20 cellular contexts compared by ENCODE assay signal in the genomic region with DNA sequence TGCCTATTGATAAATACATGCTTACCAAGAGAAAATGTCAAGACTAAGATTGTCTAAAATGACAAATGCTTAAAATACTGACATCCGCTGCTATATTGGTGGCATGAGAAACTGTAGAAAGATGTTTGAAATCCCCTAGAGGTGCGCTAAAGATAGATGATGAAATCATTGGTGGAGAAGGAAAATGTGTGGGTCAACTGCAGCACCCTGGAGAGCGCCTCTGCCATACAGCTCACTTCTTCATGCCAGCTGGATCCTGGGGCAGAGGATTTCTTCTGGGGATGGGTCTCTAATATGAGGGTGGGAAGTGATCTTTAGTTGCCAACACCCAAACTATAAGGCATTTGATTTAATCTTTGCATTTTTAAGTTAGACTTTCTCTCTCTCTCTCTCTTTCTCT.
A peak's percentile ranks its signal among the peaks of the same experiment; 100 is the strongest.
DNase-seq lines count a peak whose midpoint lies in the region; ATAC-seq, FAIRE-seq and TF ChIP-seq lines count a peak whose summit lies in the region.
"Had no signal": no experiment of that assay in that cellular context is flagged by ENCODE, and none has a peak within 500 bp of the region (broad histone marks: within the 10 kb centered on the region; RNA-seq: fewer than 3 reads in every experiment).

No MANE protein-coding gene starts in this region.

- H3K36me3 ChIP-seq in liver (ENCODE audit: control insufficient read depth in 4 of 4, insufficient read depth in 3 of 4, low read depth in 1 of 4, low read length in 3 of 4) (no peaks in the 10 kb centered on the region), kidney (ENCODE audit: control insufficient read depth in 1 of 2, insufficient read depth in 2 of 2, low read length in 2 of 2) (no peaks in the 10 kb centered on the region)
- H3K36me3 ChIP-seq: esophagus muscularis mucosa, ovary had no signal

- FAIRE-seq in H54 (lab: Jason Lieb, UNC) (no peak), kidney (lab: Jason Lieb, UNC) (no peak)
- FAIRE-seq: GM18507 had no signal

- H3K27ac Mint-ChIP-seq in T-helper 2 cell treated with Interferon-gamma antibody and Interleukin-4, amounts not matched to agents 5 μg/mL and 100 μg/mL, for 36 hours, result no peak overlapping the region
- no peak overlapping the region for H3K27ac Mint-ChIP-seq in activated CD8-positive, alpha-beta T cell treated with anti-CD3 and anti-CD28 coated beads, Interleukin-2, amount 10 ng/mL, durations not matched to agents 7 days and 5 days
- H3K27ac Mint-ChIP-seq: activated CD4-positive, alpha-beta memory T cell treated with anti-CD3 and anti-CD28 coated beads, Interleukin-2, amount 10 ng/mL, durations not matched to agents 7 days and 5 days; activated naive CD8-positive, alpha-beta T cell treated with anti-CD3 and anti-CD28 coated beads for 36 hours; immature natural killer cell had no signal

- TF ChIP-seq POLR2A in H54 (IDR thresholded peaks at IDR 0.05; ENCODE audit: low read depth, low read length), result no peak

- WGBS in liver, result 66% methylated on average over 3 of the region's 3 CpGs

- no peak overlapping the region for H3K4me3 Mint-ChIP-seq in T-helper 2 cell treated with Interferon-gamma antibody and Interleukin-4, amounts not matched to agents 5 μg/mL and 100 μg/mL, for 36 hours
- no peak overlapping the region for H3K4me3 Mint-ChIP-seq in activated CD8-positive, alpha-beta T cell treated with anti-CD3 and anti-CD28 coated beads, Interleukin-2, amount 10 ng/mL, durations not matched to agents 7 days and 5 days
- H3K4me3 Mint-ChIP-seq: activated CD4-positive, alpha-beta memory T cell treated with anti-CD3 and anti-CD28 coated beads, Interleukin-2, amount 10 ng/mL, durations not matched to agents 7 days and 5 days; activated naive CD8-positive, alpha-beta T cell treated with anti-CD3 and anti-CD28 coated beads for 36 hours; activated T-cell treated with anti-CD3 and anti-CD28 coated beads, Interleukin-2, amount 50 U/mL, for 4 hours; immature natural killer cell had no signal

- no peak for TF ChIP-seq RAD21 in liver (IDR thresholded peaks at IDR 0.05)

- TF ChIP-seq CTCF in astrocyte of the cerebellum (IDR thresholded peaks at IDR 0.05; ENCODE audit: low read depth, low read length, missing control alignments) (no peak), liver (IDR thresholded peaks at IDR 0.05; ENCODE audit: low read depth, low read length, missing input control) (no peak), kidney (IDR thresholded peaks at IDR 0.05; ENCODE audit: borderline replicate concordance, extremely low read depth, insufficient read depth) (no peak)

- H3K27me3 ChIP-seq in liver (ENCODE audit: control insufficient read depth in 4 of 4, insufficient read depth in 4 of 4, low read length in 3 of 4), result no peaks in the 10 kb centered on the region
- H3K27me3 ChIP-seq: esophagus muscularis mucosa, ovary had no signal

- H3K9me3 ChIP-seq in liver (ENCODE audit: control insufficient read depth in 4 of 4, low read length in 3 of 4) (no peaks in the 10 kb centered on the region), kidney (ENCODE audit: control insufficient read depth in 1 of 2, low read length in 2 of 2) (no peaks in the 10 kb centered on the region)
- H3K9me3 ChIP-seq: esophagus muscularis mucosa, ovary had no signal

- no peaks in the 10 kb centered on the region for H3K27me3 Mint-ChIP-seq in T-helper 2 cell treated with Interferon-gamma antibody and Interleukin-4, amounts not matched to agents 5 μg/mL and 100 μg/mL, for 36 hours (ENCODE audit: low read depth)
- H3K27me3 Mint-ChIP-seq in activated CD8-positive, alpha-beta T cell treated with anti-CD3 and anti-CD28 coated beads, Interleukin-2, amount 10 ng/mL, durations not matched to agents 7 days and 5 days (ENCODE audit: low read depth), result no peaks in the 10 kb centered on the region
- H3K27me3 Mint-ChIP-seq: activated CD4-positive, alpha-beta memory T cell treated with anti-CD3 and anti-CD28 coated beads, Interleukin-2, amount 10 ng/mL, durations not matched to agents 7 days and 5 days; activated naive CD8-positive, alpha-beta T cell treated with anti-CD3 and anti-CD28 coated beads for 36 hours had no signal

- H3K4me1 ChIP-seq in liver (ENCODE audit: control insufficient read depth in 4 of 4, insufficient read depth in 4 of 4, low read length in 3 of 4), result peaks cover 0 to 1% (median 0%) of the 10 kb centered on the region in 4 donors
- no peaks in the 10 kb centered on the region for H3K4me1 ChIP-seq in kidney (ENCODE audit: control insufficient read depth in 1 of 2, insufficient read depth in 1 of 2, low read depth in 1 of 2, low read length in 2 of 2)

- DNase-seq in H54 (ENCODE audit: insufficient read length, low spot score) (peak; percentile 12), LHCN-M2 (ENCODE audit: low read depth) (peak; percentile 15), astrocyte of the cerebellum (ENCODE audit: low read depth) (peak; percentile 0), kidney (no peak)
- no peak for DNase-seq in T-helper 2 cell treated with Interferon-gamma antibody and Interleukin-4, amounts not matched to agents 5 μg/mL and 100 μg/mL, for 36 hours (ENCODE audit: low spot score)
- DNase-seq in activated CD8-positive, alpha-beta T cell treated with anti-CD3 and anti-CD28 coated beads, Interleukin-2, amount 10 ng/mL, durations not matched to agents 7 days and 5 days, result no peak
- DNase-seq: activated CD4-positive, alpha-beta memory T cell treated with anti-CD3 and anti-CD28 coated beads, Interleukin-2, amount 10 ng/mL, durations not matched to agents 7 days and 5 days; activated naive CD8-positive, alpha-beta T cell treated with anti-CD3 and anti-CD28 coated beads for 36 hours; activated T-cell treated with anti-CD3 and anti-CD28 coated beads, Interleukin-2, amount 50 U/mL, for 4 hours; DMS79 treated with DMSO at 0.1 percent for 48 hours; HCEC 1CT; immature natural killer cell; NCI-H1694 treated with DMSO at 0.1 percent for 48 hours; ovary had no signal

- peaks cover 37% of the 10 kb centered on the region for H3K9me3 Mint-ChIP-seq in T-helper 2 cell treated with Interferon-gamma antibody and Interleukin-4, amounts not matched to agents 5 μg/mL and 100 μg/mL, for 36 hours
- H3K9me3 Mint-ChIP-seq in activated CD8-positive, alpha-beta T cell treated with anti-CD3 and anti-CD28 coated beads, Interleukin-2, amount 10 ng/mL, durations not matched to agents 7 days and 5 days (ENCODE audit: insufficient read depth), result peaks cover 3% of the 10 kb centered on the region

- no peaks in the 10 kb centered on the region for H3K36me3 Mint-ChIP-seq in T-helper 2 cell treated with Interferon-gamma antibody and Interleukin-4, amounts not matched to agents 5 μg/mL and 100 μg/mL, for 36 hours (ENCODE audit: low read depth)
- H3K36me3 Mint-ChIP-seq in activated CD8-positive, alpha-beta T cell treated with anti-CD3 and anti-CD28 coated beads, Interleukin-2, amount 10 ng/mL, durations not matched to agents 7 days and 5 days (ENCODE audit: low read depth), result no peaks in the 10 kb centered on the region
- H3K36me3 Mint-ChIP-seq: activated naive CD8-positive, alpha-beta T cell treated with anti-CD3 and anti-CD28 coated beads for 36 hours had no signal

- no peak overlapping the region for H3K27ac ChIP-seq in liver (ENCODE audit: low read depth in 1 of 2, low read length in 2 of 2)
- no peak overlapping the region for H3K27ac ChIP-seq in kidney (ENCODE audit: low read depth in 2 of 2, low read length in 2 of 2)
- H3K27ac ChIP-seq: esophagus muscularis mucosa, ovary, VCaP had no signal

- H3K9ac ChIP-seq in liver (ENCODE audit: low read depth in 1 of 2, low read length in 2 of 2), result no peak overlapping the region
- H3K9ac ChIP-seq in kidney (ENCODE audit: low read length in 2 of 2), result no peak overlapping the region

- CTCF ChIA-PET in activated CD8-positive, alpha-beta T cell treated with anti-CD3 and anti-CD28 coated beads, Interleukin-2, amount 10 ng/mL, durations not matched to agents 7 days and 5 days (lab: Charles Lee), result no interaction called here

- no peaks in the 10 kb centered on the region for H3K4me1 Mint-ChIP-seq in T-helper 2 cell treated with Interferon-gamma antibody and Interleukin-4, amounts not matched to agents 5 μg/mL and 100 μg/mL, for 36 hours (ENCODE audit: low read depth)
- H3K4me1 Mint-ChIP-seq in activated CD8-positive, alpha-beta T cell treated with anti-CD3 and anti-CD28 coated beads, Interleukin-2, amount 10 ng/mL, durations not matched to agents 7 days and 5 days (ENCODE audit: low read depth), result no peaks in the 10 kb centered on the region
- H3K4me1 Mint-ChIP-seq: activated CD4-positive, alpha-beta memory T cell treated with anti-CD3 and anti-CD28 coated beads, Interleukin-2, amount 10 ng/mL, durations not matched to agents 7 days and 5 days; activated naive CD8-positive, alpha-beta T cell treated with anti-CD3 and anti-CD28 coated beads for 36 hours; immature natural killer cell had no signal

- in situ Hi-C loops in astrocyte of the cerebellum (cut with HindIII; ENCODE audit: low sequenced_read_pairs), result no loop called here

- H3K4me3 ChIP-seq in astrocyte of the cerebellum (ENCODE audit: low read depth, low read length) (no peak overlapping the region), liver (ENCODE audit: low read depth in 1 of 3, low read length in 3 of 3) (no peak overlapping the region), kidney (ENCODE audit: low read length in 2 of 2) (no peak overlapping the region)
- H3K4me3 ChIP-seq: esophagus muscularis mucosa, lung, ovary had no signal

- POLR2A ChIA-PET in activated CD8-positive, alpha-beta T cell treated with anti-CD3 and anti-CD28 coated beads, Interleukin-2, amount 10 ng/mL, durations not matched to agents 7 days and 5 days (lab: Charles Lee), result no interaction called here

- no peak for ATAC-seq in HG03521 (IDR thresholded peaks at IDR 0.05; ENCODE audit: unreplicated experiment)
- no peak for ATAC-seq in activated CD8-positive, alpha-beta T cell treated with anti-CD3 and anti-CD28 coated beads, Interleukin-2, amount 10 ng/mL, durations not matched to agents 7 days and 5 days
- ATAC-seq: activated T-cell treated with anti-CD3 and anti-CD28 coated beads, Interleukin-2, amount 50 U/mL, for 4 hours had no signal

- intact Hi-C loops in kidney (cut with DNase I), result no loop called here

TF ChIP-seq in liver, 16 proteins besides CTCF, POLR2A, EP300 and RAD21 (continues in another document):
- no peak for TF ChIP-seq FOXA2 (IDR thresholded peaks at IDR 0.05)

Comparison
In these comparisons a context has a peak if more than half of its experiments do, and no peak if none do; other contexts are left out.
1. DNase-seq: peak in H54 (single experiment), LHCN-M2 (single experiment) and astrocyte of the cerebellum (single experiment); none in T-helper 2 cell treated with Interferon-gamma antibody and Interleukin-4, amounts not matched to agents 5 μg/mL and 100 μg/mL, for 36 hours (single experiment), kidney (single experiment) and activated CD8-positive, alpha-beta T cell treated with anti-CD3 and anti-CD28 coated beads, Interleukin-2, amount 10 ng/mL, durations not matched to agents 7 days and 5 days (single experiment).